12 cellular contexts compared by ENCODE assay signal in genomic region chr11:6609502-6610015, GRCh38. TPM values are rescaled to one million over a fixed set of nuclear protein-coding genes. Genes with fewer than 3 reads are reported as not detected.
A peak's percentile ranks its signal among the peaks of the same experiment; 100 is the strongest.
DNase-seq lines count a peak whose midpoint lies in the region; ATAC-seq, FAIRE-seq and TF ChIP-seq lines count a peak whose summit lies in the region.
"Had no signal": no experiment of that assay in that cellular context is flagged by ENCODE, and none has a peak within 500 bp of the region (broad histone marks: within the 10 kb centered on the region; RNA-seq: fewer than 3 reads in every experiment).

No MANE protein-coding gene starts in this region.

- TF ChIP-seq POLR2A in spleen (IDR thresholded peaks at IDR 0.05) = no peak

- no peaks in the 10 kb centered on the region for H3K27me3 Mint-ChIP-seq in T-helper 2 cell treated with Interferon-gamma antibody and Interleukin-4, amounts not matched to agents 5 μg/mL and 100 μg/mL, for 36 hours (ENCODE audit: low read depth)
- H3K27me3 Mint-ChIP-seq in activated CD8-positive, alpha-beta T cell treated with anti-CD3 and anti-CD28 coated beads, Interleukin-2, amount 10 ng/mL, durations not matched to agents 7 days and 5 days (ENCODE audit: low read depth) = no peaks in the 10 kb centered on the region
- H3K27me3 Mint-ChIP-seq in glutamatergic neuron (ENCODE audit: unreplicated experiment) = peaks cover 11% of the 10 kb centered on the region

- H3K27me3 ChIP-seq in spleen (replicated peaks in 1 of 7) = no peaks in the 10 kb centered on the region

- POLR2A ChIA-PET in activated CD8-positive, alpha-beta T cell treated with anti-CD3 and anti-CD28 coated beads, Interleukin-2, amount 10 ng/mL, durations not matched to agents 7 days and 5 days (lab: Charles Lee) = interaction anchor here (1.2 kb wide), 1 partner anchor 75 kb away, joined by 3 read pairs; no protein-coding TSS in a partner anchor

- WGBS in spleen, 5 donors = 76 to 89% (median 80%) methylated on average over 8 of the region's 8 CpGs

- H3K4me1 Mint-ChIP-seq in T-helper 2 cell treated with Interferon-gamma antibody and Interleukin-4, amounts not matched to agents 5 μg/mL and 100 μg/mL, for 36 hours (ENCODE audit: low read depth) = peaks cover 34% of the 10 kb centered on the region
- H3K4me1 Mint-ChIP-seq in activated CD8-positive, alpha-beta T cell treated with anti-CD3 and anti-CD28 coated beads, Interleukin-2, amount 10 ng/mL, durations not matched to agents 7 days and 5 days (ENCODE audit: low read depth) = peaks cover 54% of the 10 kb centered on the region
- peaks cover 11% of the 10 kb centered on the region for H3K4me1 Mint-ChIP-seq in glutamatergic neuron (ENCODE audit: low read depth, unreplicated experiment)

- ATAC-seq in activated CD8-positive, alpha-beta T cell treated with anti-CD3 and anti-CD28 coated beads, Interleukin-2, amount 10 ng/mL, durations not matched to agents 7 days and 5 days = no peak
- ATAC-seq in GM19351 (IDR thresholded peaks at IDR 0.05; ENCODE audit: unreplicated experiment) (no peak), HG03175 (IDR thresholded peaks at IDR 0.05; ENCODE audit: unreplicated experiment) (no peak)
- ATAC-seq: A549, HepG2 had no signal

- H3K36me3 ChIP-seq in spleen = peaks cover 9 to 68% (median 44%) of the 10 kb centered on the region in 6 donors

- peak overlapping the region; percentile 56 for H3K4me3 Mint-ChIP-seq in T-helper 2 cell treated with Interferon-gamma antibody and Interleukin-4, amounts not matched to agents 5 μg/mL and 100 μg/mL, for 36 hours
- H3K4me3 Mint-ChIP-seq in activated CD8-positive, alpha-beta T cell treated with anti-CD3 and anti-CD28 coated beads, Interleukin-2, amount 10 ng/mL, durations not matched to agents 7 days and 5 days = peak overlapping the region; percentile 9
- peak overlapping the region; percentile 67 for H3K4me3 Mint-ChIP-seq in glutamatergic neuron (ENCODE audit: unreplicated experiment)

- peaks cover 60 to 94% (median 80%) of the 10 kb centered on the region in 6 donors for H3K4me1 ChIP-seq in spleen

- H3K36me3 Mint-ChIP-seq in T-helper 2 cell treated with Interferon-gamma antibody and Interleukin-4, amounts not matched to agents 5 μg/mL and 100 μg/mL, for 36 hours (ENCODE audit: low read depth) = peaks cover 48% of the 10 kb centered on the region
- H3K36me3 Mint-ChIP-seq in activated CD8-positive, alpha-beta T cell treated with anti-CD3 and anti-CD28 coated beads, Interleukin-2, amount 10 ng/mL, durations not matched to agents 7 days and 5 days (ENCODE audit: low read depth) = peaks cover 53% of the 10 kb centered on the region
- H3K36me3 Mint-ChIP-seq in glutamatergic neuron (ENCODE audit: unreplicated experiment) = no peaks in the 10 kb centered on the region

- no peak for DNase-seq in T-helper 2 cell treated with Interferon-gamma antibody and Interleukin-4, amounts not matched to agents 5 μg/mL and 100 μg/mL, for 36 hours (ENCODE audit: low spot score)
- DNase-seq in T-helper 2 cell (no peak), glutamatergic neuron (no peak), spleen (no peak), RCC 7860 (ENCODE audit: low spot score) (no peak)
- no peak for DNase-seq in activated CD8-positive, alpha-beta T cell treated with anti-CD3 and anti-CD28 coated beads, Interleukin-2, amount 10 ng/mL, durations not matched to agents 7 days and 5 days
- DNase-seq: foreskin melanocyte, NCI-H1694 treated with DMSO at 0.1 percent for 48 hours had no signal

- TF ChIP-seq CTCF in glutamatergic neuron (IDR thresholded peaks at IDR 0.05; ENCODE audit: partially characterized antibody, unreplicated experiment) (no peak), spleen (IDR thresholded peaks at IDR 0.05 in 8 of 11, conservative IDR thresholded peaks at IDR 0.05 in 3 of 11) (no peak)

- FAIRE-seq in RCC 7860 (lab: Jason Lieb, UNC) = no peak
- FAIRE-seq: A549, HepG2 had no signal

- no peak overlapping the region for H3K4me3 ChIP-seq in spleen
- H3K4me3 ChIP-seq: A549 had no signal

- CTCF ChIA-PET in activated CD8-positive, alpha-beta T cell treated with anti-CD3 and anti-CD28 coated beads, Interleukin-2, amount 10 ng/mL, durations not matched to agents 7 days and 5 days (lab: Charles Lee) = interaction anchor here (1.3 to 1.6 kb wide), 2 partner anchors 74 to 78 kb away, joined by 3 to 7 read pairs; partner anchors contain the start of gene MRPL17

- peak overlapping the region in 6 of 8 donors; percentile 22 to 98 (median 96) for H3K27ac ChIP-seq in spleen
- H3K27ac ChIP-seq: A549 had no signal

- H3K9me3 ChIP-seq in spleen = no peaks in the 10 kb centered on the region
- H3K9me3 ChIP-seq: A549 had no signal

- no peak overlapping the region for H3K27ac Mint-ChIP-seq in T-helper 2 cell treated with Interferon-gamma antibody and Interleukin-4, amounts not matched to agents 5 μg/mL and 100 μg/mL, for 36 hours
- peak overlapping the region; percentile 44 for H3K27ac Mint-ChIP-seq in activated CD8-positive, alpha-beta T cell treated with anti-CD3 and anti-CD28 coated beads, Interleukin-2, amount 10 ng/mL, durations not matched to agents 7 days and 5 days
- no peak overlapping the region for H3K27ac Mint-ChIP-seq in glutamatergic neuron (ENCODE audit: unreplicated experiment)

- intact Hi-C loops in spleen (cut with DNase I; ENCODE audit: low total_unique reads) = no loop called here

- no peaks in the 10 kb centered on the region for H3K9me3 Mint-ChIP-seq in T-helper 2 cell treated with Interferon-gamma antibody and Interleukin-4, amounts not matched to agents 5 μg/mL and 100 μg/mL, for 36 hours
- H3K9me3 Mint-ChIP-seq in activated CD8-positive, alpha-beta T cell treated with anti-CD3 and anti-CD28 coated beads, Interleukin-2, amount 10 ng/mL, durations not matched to agents 7 days and 5 days (ENCODE audit: insufficient read depth) = no peaks in the 10 kb centered on the region
- H3K9me3 Mint-ChIP-seq in glutamatergic neuron (ENCODE audit: unreplicated experiment) = peaks cover 8% of the 10 kb centered on the region

RNA-seq across cellular contexts. Expression of gene TAF10, which starts 2.5 kb away (rescaled TPM):
- total RNA-seq in activated CD8-positive, alpha-beta T cell treated with anti-CD3 and anti-CD28 coated beads, Interleukin-2, amount 10 ng/mL, durations not matched to agents 7 days and 5 days = 100 to 1,000 TPM; 140 to 156 TPM
- total RNA-seq in glutamatergic neuron (ENCODE audit: unreplicated experiment) (124 TPM), spleen (100 to 1,000 TPM; 133 to 159 (median 148) TPM)
- polyA plus RNA-seq in spleen = 100 to 1,000 TPM; 103 to 151 (median 140) TPM

RNA-seq across cellular contexts. Expression of gene ILK, which starts 6.0 kb away (rescaled TPM):
- 100 to 1,000 TPM; 195 to 197 TPM for total RNA-seq in activated CD8-positive, alpha-beta T cell treated with anti-CD3 and anti-CD28 coated beads, Interleukin-2, amount 10 ng/mL, durations not matched to agents 7 days and 5 days
- total RNA-seq in glutamatergic neuron (ENCODE audit: unreplicated experiment) (168 TPM), spleen (100 to 1,000 TPM; 122 to 194 (median 141) TPM)
- 100 to 1,000 TPM in 1 of 3 donors, 10 to 100 TPM in 2; 71.4 to 108 (median 76.5) TPM for polyA plus RNA-seq in spleen

RNA-seq across cellular contexts. Expression of gene RRP8, which starts 6.1 kb away (rescaled TPM):
- 10 to 100 TPM; 28.6 to 29.8 TPM for total RNA-seq in activated CD8-positive, alpha-beta T cell treated with anti-CD3 and anti-CD28 coated beads, Interleukin-2, amount 10 ng/mL, durations not matched to agents 7 days and 5 days
- total RNA-seq in glutamatergic neuron (ENCODE audit: unreplicated experiment) (16.2 TPM), spleen (10 to 100 TPM; 17.0 to 26.0 (median 22.7) TPM)
- 10 to 100 TPM; 23.7 to 28.4 (median 26.5) TPM for polyA plus RNA-seq in spleen

RNA-seq across cellular contexts. Expression of gene TPP1, which starts 9.7 kb away (rescaled TPM):
- total RNA-seq in activated CD8-positive, alpha-beta T cell treated with anti-CD3 and anti-CD28 coated beads, Interleukin-2, amount 10 ng/mL, durations not matched to agents 7 days and 5 days = 10 to 100 TPM; 74.1 to 78.9 TPM
- total RNA-seq in glutamatergic neuron (ENCODE audit: unreplicated experiment) = 37.7 TPM
- 100 to 1,000 TPM; 159 to 306 (median 232) TPM for total RNA-seq in spleen
- polyA plus RNA-seq in spleen = 10 to 100 TPM; 54.9 to 61.6 (median 60.6) TPM

RNA-seq across cellular contexts. Expression of gene DCHS1, which starts 46.0 kb away (rescaled TPM):
- under 1 TPM; 0.23 to 0.29 TPM for total RNA-seq in activated CD8-positive, alpha-beta T cell treated with anti-CD3 and anti-CD28 coated beads, Interleukin-2, amount 10 ng/mL, durations not matched to agents 7 days and 5 days
- 91.5 TPM for total RNA-seq in glutamatergic neuron (ENCODE audit: unreplicated experiment)
- total RNA-seq in spleen = 10 to 100 TPM; 29.8 to 58.8 (median 43.4) TPM
- polyA plus RNA-seq in spleen = 1 to 10 TPM; 1.9 to 7.6 (median 3.1) TPM

Comparison
In these comparisons a context has a peak if more than half of its experiments do, and no peak if none do; other contexts are left out.
1. H3K4me3 Mint-ChIP-seq: peak in every context shown above with its lines; median percentile 67 in glutamatergic neuron; 56 in T-helper 2 cell treated with Interferon-gamma antibody and Interleukin-4, amounts not matched to agents 5 μg/mL and 100 μg/mL, for 36 hours; 9 in activated CD8-positive, alpha-beta T cell treated with anti-CD3 and anti-CD28 coated beads, Interleukin-2, amount 10 ng/mL, durations not matched to agents 7 days and 5 days.